ENCODE assay signal across 8 cellular contexts in genomic region chrX:154436290-154436596, GRCh38. TPM values are rescaled to one million over a fixed set of nuclear protein-coding genes. Genes with fewer than 3 reads are reported as not detected.
A peak's percentile ranks its signal among the peaks of the same experiment; 100 is the strongest.
DNase-seq lines count a peak whose midpoint lies in the region; ATAC-seq and TF ChIP-seq lines count a peak whose summit lies in the region.

No MANE protein-coding gene starts in this region.

- H3K9ac ChIP-seq in mucosa of rectum (ENCODE audit: low read depth in 1 of 2, low read length in 2 of 2), result peak overlapping the region; percentile 33 to 41

- no peaks in the 10 kb centered on the region; the same call in 1 of the 2 replicates for H3K27me3 Mint-ChIP-seq in HFFc6 (ENCODE audit: insufficient read depth)

- no peak for TF ChIP-seq CTCF in AG04449 (IDR thresholded peaks at IDR 0.05; ENCODE audit: insufficient read depth, low read length, missing control alignments)
- TF ChIP-seq CTCF in HFFc6 (IDR thresholded peaks at IDR 0.05), result no peak
- no peak for TF ChIP-seq CTCF in brain microvascular endothelial cell (IDR thresholded peaks at IDR 0.05; ENCODE audit: low read depth, low read length, missing control alignments)

- H3K4me3 Mint-ChIP-seq in HFFc6, result peak overlapping the region; percentile 56

- H3K36me3 ChIP-seq in brain microvascular endothelial cell (replicated peaks), result peaks cover 19% of the 10 kb centered on the region
- H3K36me3 ChIP-seq in mucosa of rectum (ENCODE audit: control insufficient read depth in 2 of 2, insufficient read depth in 2 of 2, low read length in 2 of 2), result peaks cover 4 to 8% of the 10 kb centered on the region in 2 donors

- H3K36me3 Mint-ChIP-seq in HFFc6 (ENCODE audit: low read depth), result peaks cover 8% of the 10 kb centered on the region

- H3K4me3 ChIP-seq in AG04449 (ENCODE audit: low read depth, low read length), result peak overlapping the region; percentile 46
- H3K4me3 ChIP-seq in brain microvascular endothelial cell (ENCODE audit: low read depth, low read length), result peak overlapping the region; percentile 43
- H3K4me3 ChIP-seq in mucosa of rectum (ENCODE audit: low read length in 2 of 2), result peak overlapping the region; percentile 20 to 56

- H3K4me1 ChIP-seq in mucosa of rectum (ENCODE audit: control insufficient read depth in 2 of 2, insufficient read depth in 2 of 2, low read length in 2 of 2), result peaks cover 0 to 2% of the 10 kb centered on the region in 2 donors

- no peak for DNase-seq in AG04449 (ENCODE audit: low read depth, low spot score)
- DNase-seq in HFFc6, result no peak
- DNase-seq in brain microvascular endothelial cell, result no peak
- no peak for DNase-seq in DMS53 (lab: John Stamatoyannopoulos, UW)
- no peak for DNase-seq in stimulated activated CD4-positive, alpha-beta T cell treated with anti-CD3 and anti-CD28 coated beads, Interleukin-4, amount 100 ng/mL, for 24 hours
- DNase-seq in NCI-H1436 (lab: John Stamatoyannopoulos, UW), result no peak

- no peak for ATAC-seq in GM19467 (IDR thresholded peaks at IDR 0.05; ENCODE audit: unreplicated experiment)

- H3K27ac ChIP-seq in brain microvascular endothelial cell (no peak overlapping the region), mucosa of rectum (ENCODE audit: low read depth in 2 of 2, low read length in 2 of 2) (peak overlapping the region; percentile 48 to 59)

- POLR2A ChIA-PET in AG04449 (lab: Yijun Ruan, JAX), result no interaction called here

- peak overlapping the region; percentile 81 for H3K27ac Mint-ChIP-seq in HFFc6

- in situ Hi-C loops in brain microvascular endothelial cell (cut with HindIII; ENCODE audit: low pct_ligation_motif_present, low sequenced_read_pairs), result no loop called here

- H3K9me3 ChIP-seq in mucosa of rectum (ENCODE audit: control insufficient read depth in 2 of 2, low read length in 2 of 2), result no peaks in the 10 kb centered on the region

- no peaks in the 10 kb centered on the region for H3K9me3 Mint-ChIP-seq in HFFc6

- H3K27me3 ChIP-seq in brain microvascular endothelial cell (replicated peaks) (no peaks in the 10 kb centered on the region), mucosa of rectum (ENCODE audit: control insufficient read depth in 2 of 2, insufficient read depth in 2 of 2, low read length in 2 of 2) (peaks cover 0 to 3% of the 10 kb centered on the region in 2 donors)

- CTCF ChIA-PET in AG04449 (lab: Yijun Ruan, JAX), result no interaction called here

- peaks cover 15% of the 10 kb centered on the region; the same call in 1 of the 2 replicates for H3K4me1 Mint-ChIP-seq in HFFc6 (ENCODE audit: low read depth)

RNA-seq across cellular contexts. Expression of gene GDI1, which starts 0.7 kb away (rescaled TPM):
- total RNA-seq in HFFc6 (2021; fragmentation: NEBNext Ultra II Directional; extraction: Animal tissue kit (Norgen Biotek cat#: 25700)), result 100 to 1,000 TPM; 144 to 154 (median 147) TPM

RNA-seq across cellular contexts. Expression of gene FAM50A, which starts 7.7 kb away (rescaled TPM):
- 100 to 1,000 TPM in 1 of 6 experiments, 10 to 100 TPM in 5; 77.3 to 103 (median 86.9) TPM for total RNA-seq in HFFc6 (2021; fragmentation: NEBNext Ultra II Directional; extraction: Animal tissue kit (Norgen Biotek cat#: 25700))

RNA-seq across cellular contexts. Expression of gene ATP6AP1, which starts 7.8 kb away (rescaled TPM):
- total RNA-seq in HFFc6 (2021; fragmentation: NEBNext Ultra II Directional; extraction: Animal tissue kit (Norgen Biotek cat#: 25700)), result 100 to 1,000 TPM; 107 to 154 (median 123) TPM

RNA-seq across cellular contexts. Expression of gene PLXNA3, which starts 21.8 kb away (rescaled TPM):
- 10 to 100 TPM; 66.2 to 98.7 (median 79.8) TPM for total RNA-seq in HFFc6 (2021; fragmentation: NEBNext Ultra II Directional; extraction: Animal tissue kit (Norgen Biotek cat#: 25700))

RNA-seq across cellular contexts. Expression of gene TAFAZZIN, which starts 24.9 kb away (rescaled TPM):
- total RNA-seq in HFFc6 (2021; fragmentation: NEBNext Ultra II Directional; extraction: Animal tissue kit (Norgen Biotek cat#: 25700)), result 10 to 100 TPM; 13.0 to 17.3 (median 15.1) TPM
